Comparison of ENCODE assay signal across 13 cellular contexts in genomic region chr18:9868857-9869712, GRCh38. TPM values are rescaled to one million over a fixed set of nuclear protein-coding genes. Genes with fewer than 3 reads are reported as not detected.
DNase-seq lines count a peak whose midpoint lies in the region; ATAC-seq, FAIRE-seq and TF ChIP-seq lines count a peak whose summit lies in the region.
"Had no signal": no experiment of that assay in that cellular context is flagged by ENCODE, and none has a peak within 500 bp of the region (broad histone marks: within the 10 kb centered on the region; RNA-seq: fewer than 3 reads in every experiment).

No MANE protein-coding gene starts in this region.

- TF ChIP-seq EP300 in A549 (IDR thresholded peaks at IDR 0.05): no peak
- peak in 1 of 2 experiments; percentile 61; a peak in 1 of 4 replicates for TF ChIP-seq EP300 in SK-N-SH (IDR thresholded peaks at IDR 0.05; ENCODE audit: borderline replicate concordance in 1 of 2, low read depth in 1 of 2, low read length in 1 of 2)

- H3K4me2 ChIP-seq in A549 (peak overlapping the region; percentile 44), HCT116 (ENCODE audit: low read length) (peak overlapping the region; percentile 61), SK-N-SH (peak overlapping the region; percentile 1; the same call in 1 of the 2 replicates)

- H3K27me3 ChIP-seq in HCT116 (ENCODE audit: insufficient read depth, low read length): no peaks in the 10 kb centered on the region
- H3K27me3 ChIP-seq in SK-N-SH (ENCODE audit: insufficient read depth): no peaks in the 10 kb centered on the region
- H3K27me3 ChIP-seq in foreskin keratinocyte: no peaks in the 10 kb centered on the region
- H3K27me3 ChIP-seq: MG63 had no signal

- peak overlapping the region; percentile 98 for H2AFZ ChIP-seq in HCT116 (ENCODE audit: low read depth, low read length, poor library complexity, severe bottlenecking)
- peak overlapping the region; percentile 91; the same call in 1 of the 2 replicates for H2AFZ ChIP-seq in SK-N-SH (ENCODE audit: low read depth)

- POLR2A ChIA-PET in A549 (lab: Yijun Ruan, JAX): interaction anchor here (1.8 kb wide), 1 partner anchor 45 kb away, joined by 10 read pairs; the partner anchor contains the start of gene VAPA
- POLR2A ChIA-PET in HCT116 (lab: Charles Lee): interaction anchor here (0.7 to 2.8 kb wide), 5 partner anchors 8 to 1321 kb away, joined by 3 to 12 read pairs (median 5); partner anchors contain the start of gene VAPA
- POLR2A ChIA-PET in SK-N-SH (lab: Yijun Ruan, JAX): no interaction called here

- H3K4me3 ChIP-seq in A549 (no peak overlapping the region), HCT116 (replicated peaks in 1 of 2; ENCODE audit: low read depth in 1 of 2, low read length in 2 of 2) (peak overlapping the region in 1 of 2 experiments; percentile 1; a peak in 2 of 4 replicates), SK-N-SH (ENCODE audit: low read depth in 2 of 2, low read length in 1 of 2) (no peak overlapping the region)
- H3K4me3 ChIP-seq: MG63 had no signal

- DNase-seq in A549 (ENCODE audit: low read depth in 1 of 2, low spot score in 1 of 2): no peak
- DNase-seq in HCT116 (ENCODE audit: low read depth, low spot score): no peak
- peak; percentile 60 for DNase-seq in SK-N-SH
- peak in 1 of 2 donors; percentile 32 for DNase-seq in foreskin keratinocyte
- DNase-seq in D721Med (ENCODE audit: insufficient read length, low spot score): no peak
- DNase-seq in NCI-H1930 (lab: John Stamatoyannopoulos, UW): no peak
- no peak for DNase-seq in pons (ENCODE audit: low spot score)
- DNase-seq in HPDE6-E6E7 (ENCODE audit: extremely low spot score): no peak
- DNase-seq: activated naive CD4-positive, alpha-beta T cell treated with anti-CD3 and anti-CD28 coated beads, Interleukin-2, amount 50 U/mL, for 16 hours; immature natural killer cell; T1000 had no signal

- TF ChIP-seq CTCF in A549 (IDR thresholded peaks at IDR 0.05) (no peak), HCT116 (IDR thresholded peaks at IDR 0.05 in 2 of 3, conservative IDR thresholded peaks at IDR 0.05 in 1 of 3; ENCODE audit: borderline replicate concordance in 1 of 3, insufficient read depth in 1 of 3, low read depth in 2 of 3, low read length in 2 of 3) (no peak), SK-N-SH (IDR thresholded peaks at IDR 0.05) (no peak), foreskin keratinocyte (conservative IDR thresholded peaks at IDR 0.05) (no peak), D721Med (IDR thresholded peaks at IDR 0.05; ENCODE audit: insufficient read depth, missing control alignments) (no peak)

- H3K36me3 ChIP-seq in HCT116 (ENCODE audit: control insufficient read depth in 1 of 2, insufficient read depth in 2 of 2, low read length in 2 of 2): no peaks in the 10 kb centered on the region
- no peaks in the 10 kb centered on the region for H3K36me3 ChIP-seq in SK-N-SH (replicated peaks in 1 of 2; ENCODE audit: control insufficient read depth in 1 of 2, insufficient read depth in 2 of 2, low read length in 1 of 2)
- H3K36me3 ChIP-seq: MG63 had no signal

- H3K9ac ChIP-seq in HCT116 (ENCODE audit: low read length) (peak overlapping the region; percentile 48), SK-N-SH (no peak overlapping the region; the same call in 1 of the 2 replicates)

- H3K9me3 ChIP-seq in A549 (peaks cover 27% of the 10 kb centered on the region), HCT116 (ENCODE audit: control insufficient read depth in 1 of 2, insufficient read depth in 1 of 2, low read depth in 1 of 2, low read length in 2 of 2) (peaks cover 6 to 11% of the 10 kb centered on the region in 2 experiments; a peak in 2 of 4 replicates), SK-N-SH (peaks cover 4% of the 10 kb centered on the region; the same call in 1 of the 2 replicates)

- no peaks in the 10 kb centered on the region for H4K20me1 ChIP-seq in HCT116 (ENCODE audit: insufficient read depth)
- no peaks in the 10 kb centered on the region for H4K20me1 ChIP-seq in SK-N-SH (ENCODE audit: insufficient read depth)

- no peak for TF ChIP-seq POLR2A in A549 (IDR thresholded peaks at IDR 0.05; ENCODE audit: low read length)
- TF ChIP-seq POLR2A in HCT116 (IDR thresholded peaks at IDR 0.05; ENCODE audit: borderline replicate concordance, extremely low read depth, insufficient read depth, insufficient read length): no peak

- CTCF ChIA-PET in A549 (lab: Yijun Ruan, JAX): interaction anchor here (1.1 to 1.6 kb wide), 6 partner anchors 11 to 102 kb away, joined by 3 to 6 read pairs (median 4); no protein-coding TSS in a partner anchor
- CTCF ChIA-PET in HCT116 (lab: Charles Lee): interaction anchor here (1.0 kb wide), 1 partner anchor 30 kb away, joined by 3 read pairs; no protein-coding TSS in a partner anchor
- CTCF ChIA-PET in SK-N-SH (lab: Yijun Ruan, JAX): interaction anchor here (1.0 to 1.3 kb wide), 2 partner anchors 8 to 23 kb away, joined by 4 to 5 read pairs; no protein-coding TSS in a partner anchor

- no peaks in the 10 kb centered on the region for H3K79me2 ChIP-seq in HCT116 (ENCODE audit: insufficient read depth, low read length)
- H3K79me2 ChIP-seq in SK-N-SH (ENCODE audit: insufficient read depth): no peaks in the 10 kb centered on the region

- H3F3A ChIP-seq in SK-N-SH (replicated peaks; ENCODE audit: insufficient read depth): peaks cover 20% of the 10 kb centered on the region

- H3K27ac ChIP-seq in A549 (peak overlapping the region; percentile 85 to 94), HCT116 (ENCODE audit: low read depth, low read length) (peak overlapping the region; percentile 73), SK-N-SH (ENCODE audit: low read depth in 2 of 2, low read length in 1 of 2) (peak overlapping the region; percentile 57 to 68), foreskin keratinocyte (peak overlapping the region; percentile 51)

- FAIRE-seq in A549 (lab: Jason Lieb, UNC) (no peak), D721Med (lab: Jason Lieb, UNC) (no peak)
- FAIRE-seq: colon had no signal

- no peaks in the 10 kb centered on the region for H3K9me2 ChIP-seq in HCT116 (ENCODE audit: insufficient read depth)
- no peaks in the 10 kb centered on the region for H3K9me2 ChIP-seq in SK-N-SH

- 76% methylated on average over 4 of the region's 6 CpGs for WGBS in A549 (ENCODE audit: missing lambda C conversion rate)
- WGBS in SK-N-SH (ENCODE audit: low lambda C conversion rate): 81% methylated on average over 6 of the region's 6 CpGs

- H3K4me1 ChIP-seq in A549 (peaks cover 35% of the 10 kb centered on the region), HCT116 (ENCODE audit: control insufficient read depth in 1 of 2, insufficient read depth in 2 of 2, low read length in 2 of 2) (peaks cover 33 to 65% of the 10 kb centered on the region in 2 experiments), SK-N-SH (ENCODE audit: control insufficient read depth in 1 of 2, insufficient read depth in 2 of 2, low read depth in 1 of 2, low read length in 1 of 2) (peaks cover 20 to 31% of the 10 kb centered on the region in 2 experiments), foreskin keratinocyte (peaks cover 22% of the 10 kb centered on the region)

- intact Hi-C loops in HCT116 (cut with micrococcal nuclease): loop anchor here (1.0 kb wide), 2 partner anchors 41 to 44 kb away; no protein-coding TSS in a partner anchor

- ATAC-seq in A549: peak in 1 of 2 experiments; percentile 23; a peak in 2 of 6 replicates
- peak; percentile 51 for ATAC-seq in HCT116
- ATAC-seq in foreskin keratinocyte: peak; percentile 53

- TF ChIP-seq RAD21 in A549 (conservative IDR thresholded peaks at IDR 0.05 in 1 of 2, IDR thresholded peaks at IDR 0.05 in 1 of 2): no peak
- no peak; the same call in 1 of the 2 replicates for TF ChIP-seq RAD21 in HCT116 (IDR thresholded peaks at IDR 0.05; ENCODE audit: low read depth)
- no peak for TF ChIP-seq RAD21 in SK-N-SH (IDR thresholded peaks at IDR 0.05; ENCODE audit: low read length)

- RAD21 ChIA-PET in HCT116 (lab: Charles Lee; ENCODE audit: low non-redundant PET in 1 of 2, low total read pairs in 2 of 2, uncharacterized antibody in 2 of 2, unreplicated experiment in 2 of 2): no interaction called here

- BruUV-seq in HCT116 (replicated peaks; lab: Mats Ljungman, UMichigan): TSS peak; percentile 60

TF ChIP-seq in A549, 52 proteins besides CTCF, POLR2A, EP300 and RAD21 (continues in another document):
- no peak for TF ChIP-seq RNF2 (IDR thresholded peaks at IDR 0.05; ENCODE audit: borderline replicate concordance, low read depth)
- no peak for TF ChIP-seq EHF (CRISPR knock-in tag; IDR thresholded peaks at IDR 0.05)
- no peak for TF ChIP-seq HOXA7 (CRISPR knock-in tag; IDR thresholded peaks at IDR 0.05)

TF ChIP-seq in SK-N-SH, 30 proteins besides CTCF, POLR2A, EP300 and RAD21:
- TF ChIP-seq GABPA (IDR thresholded peaks at IDR 0.05; ENCODE audit: low read depth) (no peak), GATA2 (CRISPR knock-in tag; IDR thresholded peaks at IDR 0.05) (peak; percentile 80)
TF ChIP-seq in SK-N-SH: peak in this region for 1.

RNA-seq across cellular contexts. Expression of gene TXNDC2, which starts 16.7 kb away (rescaled TPM):
- polyA plus RNA-seq in A549 (2011; rRNA removed) (0.16 TPM in 1 of 2 replicates, not detected in the other), A549 (2017; fragmentation: RNase III; extraction: RNeasy Plus Mini Kit Qiagen cat#74134 plus additional on column Dnase treatment) (0.06 to 0.12 TPM in 2 of 3 replicates, not detected in the other), SK-N-SH (2012; rRNA removed) (0.06 and 0.07 TPM in 2 replicates), foreskin keratinocyte (0.02 TPM in 1 of 2 replicates, not detected in the other)
- 0.05 and 0.09 TPM in 2 replicates for polyA plus RNA-seq in A549 (2012; cell fraction: cytosol; rRNA removed)
- polyA plus RNA-seq in A549 (2012; cell fraction: nucleus; rRNA removed): 0.12 TPM in 1 of 2 replicates, not detected in the other
- polyA minus RNA-seq in A549 (2011; rRNA and poly(A)+ RNA removed): 0.37 TPM in 1 of 2 replicates, not detected in the other
- total RNA-seq in HCT116 (2021; ENCODE audit: unreplicated experiment) (0.12 TPM), foreskin keratinocyte (not detected in 2 replicates)
- 0.03 and 0.05 TPM in 2 replicates for polyA plus RNA-seq in HCT116 (2012)
- polyA plus RNA-seq in SK-N-SH (2012; cell fraction: cytosol; rRNA removed): 0.08 TPM in 2 replicates
- polyA plus RNA-seq in SK-N-SH (2012; cell fraction: nucleus; rRNA removed): 0.06 and 0.07 TPM in 2 replicates
- polyA plus RNA-seq: immature natural killer cell had no signal

RNA-seq across cellular contexts. Expression of gene VAPA, which starts 44.7 kb away (rescaled TPM):
- polyA plus RNA-seq in A549 (2011; rRNA removed): 356 and 391 TPM in 2 replicates
- polyA plus RNA-seq in A549 (2012; cell fraction: cytosol; rRNA removed): 99.8 and 102 TPM in 2 replicates
- 37.3 and 47.0 TPM in 2 replicates for polyA plus RNA-seq in A549 (2012; cell fraction: nucleus; rRNA removed)
- 158 to 166 TPM (median 161 TPM) in 3 replicates for polyA plus RNA-seq in A549 (2017; fragmentation: RNase III; extraction: RNeasy Plus Mini Kit Qiagen cat#74134 plus additional on column Dnase treatment)
- polyA minus RNA-seq in A549 (2011; rRNA and poly(A)+ RNA removed): 72.5 and 89.1 TPM in 2 replicates
- total RNA-seq in HCT116 (2021; ENCODE audit: unreplicated experiment): 295 TPM
- polyA plus RNA-seq in HCT116 (2012): 170 and 206 TPM in 2 replicates
- polyA plus RNA-seq in SK-N-SH (2012; rRNA removed): 109 and 129 TPM in 2 replicates
- polyA plus RNA-seq in SK-N-SH (2012; cell fraction: cytosol; rRNA removed): 167 and 214 TPM in 2 replicates
- 25.1 and 62.3 TPM in 2 replicates for polyA plus RNA-seq in SK-N-SH (2012; cell fraction: nucleus; rRNA removed)
- 247 and 251 TPM in 2 replicates for total RNA-seq in foreskin keratinocyte
- polyA plus RNA-seq in foreskin keratinocyte: 134 and 162 TPM in 2 replicates

Comparison
In these comparisons a context has a peak if more than half of its experiments do, and no peak if none do; other contexts are left out.
1. H3K4me2 ChIP-seq: peak in every context shown above with its lines; median percentile 61 in HCT116; 44 in A549; 1 in SK-N-SH.